23 cellular contexts compared by ENCODE assay signal in the genomic region with DNA sequence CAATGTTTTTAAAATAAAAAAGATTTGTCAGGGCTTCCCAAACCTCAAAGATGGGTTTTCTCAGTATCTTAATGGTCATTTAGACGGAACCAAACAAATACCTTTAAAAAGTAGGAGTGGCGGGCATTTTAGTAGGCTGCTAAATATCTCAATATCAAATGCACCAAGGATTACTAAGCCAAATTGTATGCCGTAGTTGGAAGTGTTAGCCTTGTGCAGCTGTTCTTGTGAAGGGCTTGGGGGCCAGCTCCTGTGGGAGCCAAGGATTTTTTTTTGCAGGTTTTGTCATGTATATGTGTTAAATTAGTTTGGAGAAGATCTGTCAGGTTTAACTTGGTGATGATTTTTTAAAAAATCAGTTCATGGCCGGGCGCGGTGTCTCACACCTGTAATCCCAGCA. TPM values are rescaled to one million over a fixed set of nuclear protein-coding genes. Genes with fewer than 3 reads are reported as not detected.
DNase-seq lines count a peak whose midpoint lies in the region; ATAC-seq and TF ChIP-seq lines count a peak whose summit lies in the region.
"Had no signal": no experiment of that assay in that cellular context is flagged by ENCODE, and none has a peak within 500 bp of the region (broad histone marks: within the 10 kb centered on the region; RNA-seq: fewer than 3 reads in every experiment).

No MANE protein-coding gene starts in this region.

- intact Hi-C loops in activated CD8-positive, alpha-beta T cell treated with anti-CD3 and anti-CD28 coated beads for 36 hours (cut with micrococcal nuclease), result no loop called here

- peaks cover 7% of the 10 kb centered on the region for H3K27me3 Mint-ChIP-seq in activated CD8-positive, alpha-beta T cell treated with anti-CD3 and anti-CD28 coated beads, Interleukin-2, amount 10 ng/mL, durations not matched to agents 7 days and 5 days (ENCODE audit: low read depth)
- H3K27me3 Mint-ChIP-seq in activated CD8-positive, alpha-beta T cell treated with anti-CD3 and anti-CD28 coated beads for 36 hours, result peaks cover 5% of the 10 kb centered on the region
- H3K27me3 Mint-ChIP-seq: CD4-positive, CD25-positive, alpha-beta regulatory T cell; CD8-positive, alpha-beta memory T cell had no signal

- no peaks in the 10 kb centered on the region for H3K9me3 Mint-ChIP-seq in activated CD8-positive, alpha-beta T cell treated with anti-CD3 and anti-CD28 coated beads, Interleukin-2, amount 10 ng/mL, durations not matched to agents 7 days and 5 days (ENCODE audit: insufficient read depth)
- H3K9me3 Mint-ChIP-seq in activated CD8-positive, alpha-beta T cell treated with anti-CD3 and anti-CD28 coated beads for 36 hours, result no peaks in the 10 kb centered on the region
- H3K9me3 Mint-ChIP-seq: CD4-positive, CD25-positive, alpha-beta regulatory T cell; CD8-positive, alpha-beta memory T cell; HFFc6; IgD-negative memory B cell had no signal

- TF ChIP-seq CTCF in activated CD8-positive, alpha-beta T cell treated with anti-CD3 and anti-CD28 coated beads for 36 hours (IDR thresholded peaks at IDR 0.05), result no peak

- DNase-seq in activated CD8-positive, alpha-beta T cell treated with anti-CD3 and anti-CD28 coated beads, Interleukin-2, amount 10 ng/mL, durations not matched to agents 7 days and 5 days, result no peak
- DNase-seq in activated CD8-positive, alpha-beta T cell treated with anti-CD3 and anti-CD28 coated beads for 36 hours, result no peak
- peak; percentile 69 for DNase-seq in LHCN-M2 (ENCODE audit: low read depth)
- DNase-seq in myocyte (ENCODE audit: low read depth), result peak; percentile 59
- DNase-seq in kidney tubule cell (ENCODE audit: low spot score), result no peak
- no peak for DNase-seq in hypothalamus (lab: John Stamatoyannopoulos, UW)
- no peak for DNase-seq in AG08396 (ENCODE audit: low spot score)
- DNase-seq: C1 segment of cervical spinal cord; CD4-positive, CD25-positive, alpha-beta regulatory T cell; CD8-positive, alpha-beta memory T cell; COR-L47; DMS 273 treated with DMSO at 0.1 percent for 48 hours; DMS53; DND-41; EL; GOT3; H7; HFFc6 had no signal

- H3K27ac Mint-ChIP-seq in activated CD8-positive, alpha-beta T cell treated with anti-CD3 and anti-CD28 coated beads, Interleukin-2, amount 10 ng/mL, durations not matched to agents 7 days and 5 days, result peak overlapping the region; percentile 4
- H3K27ac Mint-ChIP-seq in activated CD8-positive, alpha-beta T cell treated with anti-CD3 and anti-CD28 coated beads for 36 hours, result no peak overlapping the region
- H3K27ac Mint-ChIP-seq: CD4-positive, CD25-positive, alpha-beta regulatory T cell; HFFc6; IgD-negative memory B cell had no signal

- H3K4me3 Mint-ChIP-seq in activated CD8-positive, alpha-beta T cell treated with anti-CD3 and anti-CD28 coated beads, Interleukin-2, amount 10 ng/mL, durations not matched to agents 7 days and 5 days, result no peak overlapping the region
- no peak overlapping the region for H3K4me3 Mint-ChIP-seq in activated CD8-positive, alpha-beta T cell treated with anti-CD3 and anti-CD28 coated beads for 36 hours
- H3K4me3 Mint-ChIP-seq: CD4-positive, CD25-positive, alpha-beta regulatory T cell; CD8-positive, alpha-beta memory T cell; HFFc6 had no signal

- CTCF ChIA-PET in activated CD8-positive, alpha-beta T cell treated with anti-CD3 and anti-CD28 coated beads, Interleukin-2, amount 10 ng/mL, durations not matched to agents 7 days and 5 days (lab: Charles Lee), result no interaction called here
- CTCF ChIA-PET in activated CD8-positive, alpha-beta T cell treated with anti-CD3 and anti-CD28 coated beads for 36 hours (lab: Charles Lee), result no interaction called here

- no peak for ATAC-seq in activated CD8-positive, alpha-beta T cell treated with anti-CD3 and anti-CD28 coated beads, Interleukin-2, amount 10 ng/mL, durations not matched to agents 7 days and 5 days
- ATAC-seq in activated CD8-positive, alpha-beta T cell treated with anti-CD3 and anti-CD28 coated beads for 36 hours, result no peak
- ATAC-seq: A549, GM12878, HCT116, HepG2 had no signal

- H3K4me1 Mint-ChIP-seq in activated CD8-positive, alpha-beta T cell treated with anti-CD3 and anti-CD28 coated beads, Interleukin-2, amount 10 ng/mL, durations not matched to agents 7 days and 5 days (ENCODE audit: low read depth), result peaks cover 15% of the 10 kb centered on the region
- peaks cover 12% of the 10 kb centered on the region for H3K4me1 Mint-ChIP-seq in activated CD8-positive, alpha-beta T cell treated with anti-CD3 and anti-CD28 coated beads for 36 hours (ENCODE audit: low read depth)

- POLR2A ChIA-PET in activated CD8-positive, alpha-beta T cell treated with anti-CD3 and anti-CD28 coated beads, Interleukin-2, amount 10 ng/mL, durations not matched to agents 7 days and 5 days (lab: Charles Lee), result no interaction called here
- POLR2A ChIA-PET in activated CD8-positive, alpha-beta T cell treated with anti-CD3 and anti-CD28 coated beads for 36 hours (lab: Charles Lee), result no interaction called here

- H3K36me3 Mint-ChIP-seq in activated CD8-positive, alpha-beta T cell treated with anti-CD3 and anti-CD28 coated beads, Interleukin-2, amount 10 ng/mL, durations not matched to agents 7 days and 5 days (ENCODE audit: low read depth), result peaks cover 2% of the 10 kb centered on the region
- no peaks in the 10 kb centered on the region for H3K36me3 Mint-ChIP-seq in activated CD8-positive, alpha-beta T cell treated with anti-CD3 and anti-CD28 coated beads for 36 hours (ENCODE audit: low read depth)
- H3K36me3 Mint-ChIP-seq: CD4-positive, CD25-positive, alpha-beta regulatory T cell; CD8-positive, alpha-beta memory T cell; IgD-negative memory B cell had no signal

RNA-seq across cellular contexts. Expression of gene ACTR2, which starts 52.1 kb away (rescaled TPM):
- 100 to 1,000 TPM; 478 to 493 TPM for total RNA-seq in activated CD8-positive, alpha-beta T cell treated with anti-CD3 and anti-CD28 coated beads, Interleukin-2, amount 10 ng/mL, durations not matched to agents 7 days and 5 days
- 100 to 1,000 TPM; 331 to 341 TPM for total RNA-seq in activated CD8-positive, alpha-beta T cell treated with anti-CD3 and anti-CD28 coated beads for 36 hours
- total RNA-seq in LHCN-M2 (2014; rRNA removed), result 93.4 and 117 TPM in 2 replicates
- polyA plus RNA-seq in LHCN-M2 (2012), result 166 TPM
- total RNA-seq in myocyte, result 58.5 and 62.7 TPM in 2 replicates
- polyA plus RNA-seq in myocyte (2012), result 119 TPM

Comparison
In these comparisons a context has a peak if more than half of its experiments do, and no peak if none do; other contexts are left out.
1. DNase-seq: peak in LHCN-M2 (single experiment) and myocyte (single experiment); none in activated CD8-positive, alpha-beta T cell treated with anti-CD3 and anti-CD28 coated beads, Interleukin-2, amount 10 ng/mL, durations not matched to agents 7 days and 5 days (single experiment), activated CD8-positive, alpha-beta T cell treated with anti-CD3 and anti-CD28 coated beads for 36 hours (single experiment), kidney tubule cell (single experiment), hypothalamus (0 of 51) and AG08396 (single experiment).